12 cellular contexts compared by ENCODE assay signal in the genomic region with DNA sequence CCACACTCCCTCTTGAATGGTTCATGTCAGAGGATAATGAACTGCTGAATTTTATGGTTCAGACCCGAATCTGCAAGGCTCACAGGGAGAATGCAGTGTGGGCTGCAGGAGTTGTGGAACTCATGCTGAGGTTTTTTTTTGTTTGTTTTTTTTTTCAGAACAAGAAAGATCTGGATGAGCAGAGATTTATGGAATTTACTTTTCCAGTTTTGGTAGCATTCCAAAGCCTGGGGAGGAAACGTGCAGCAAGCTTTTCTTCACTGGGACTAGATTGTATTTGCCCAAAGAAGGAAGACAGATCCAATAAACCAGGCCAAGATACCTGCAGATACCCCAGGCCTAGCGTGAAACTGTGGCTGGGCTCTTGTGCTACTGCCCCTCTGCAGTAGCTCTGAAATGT.
DNase-seq lines count a peak whose midpoint lies in the region; ATAC-seq and TF ChIP-seq lines count a peak whose summit lies in the region.
"Had no signal": no experiment of that assay in that cellular context is flagged by ENCODE, and none has a peak within 500 bp of the region (broad histone marks: within the 10 kb centered on the region; RNA-seq: fewer than 3 reads in every experiment).

No MANE protein-coding gene starts in this region.

- no peak for DNase-seq in activated naive CD4-positive, alpha-beta T cell (lab: John Stamatoyannopoulos, UW)
- no peak for DNase-seq in T-helper 17 cell
- DNase-seq in fibroblast of mammary gland (ENCODE audit: low read depth), result peak; percentile 49
- DNase-seq in type B pancreatic cell (ENCODE audit: extremely low spot score, unreplicated experiment), result no peak
- no peak for DNase-seq in Calu3
- DNase-seq in putamen (ENCODE audit: low spot score), result no peak
- DNase-seq: C1 segment of cervical spinal cord, Peyer's patch, stomach had no signal

- no peak overlapping the region for H3K4me3 ChIP-seq in fibroblast of mammary gland (ENCODE audit: control insufficient read depth, low read depth, low read length)
- H3K4me3 ChIP-seq: Peyer's patch, stomach had no signal

- ATAC-seq in T-helper 17 cell (no peak), GM18517 (IDR thresholded peaks at IDR 0.05; ENCODE audit: unreplicated experiment) (no peak)

- peaks cover 9% of the 10 kb centered on the region for H3K36me3 Mint-ChIP-seq in activated naive CD4-positive, alpha-beta T cell treated with anti-CD3 and anti-CD28 coated beads, Interleukin-2, amount 50 U/mL, for 24 hours
- no peaks in the 10 kb centered on the region for H3K36me3 Mint-ChIP-seq in T-helper 17 cell (ENCODE audit: low read depth)
- no peaks in the 10 kb centered on the region for H3K36me3 Mint-ChIP-seq in type B pancreatic cell
- no peaks in the 10 kb centered on the region for H3K36me3 Mint-ChIP-seq in Calu3 (ENCODE audit: insufficient read depth, unreplicated experiment)

- H3K9me3 Mint-ChIP-seq in activated naive CD4-positive, alpha-beta T cell treated with anti-CD3 and anti-CD28 coated beads, Interleukin-2, amount 50 U/mL, for 24 hours, result peaks cover 12% of the 10 kb centered on the region
- H3K9me3 Mint-ChIP-seq in type B pancreatic cell (peaks cover 7% of the 10 kb centered on the region), Calu3 (ENCODE audit: low read depth, unreplicated experiment) (no peaks in the 10 kb centered on the region)

- no TSS peak for BruUV-seq in Calu3 (replicated peaks; lab: Mats Ljungman, UMichigan)

- peaks cover 68% of the 10 kb centered on the region for H3K4me1 Mint-ChIP-seq in activated naive CD4-positive, alpha-beta T cell treated with anti-CD3 and anti-CD28 coated beads, Interleukin-2, amount 50 U/mL, for 24 hours
- H3K4me1 Mint-ChIP-seq in T-helper 17 cell, result peaks cover 43% of the 10 kb centered on the region
- peaks cover 20% of the 10 kb centered on the region for H3K4me1 Mint-ChIP-seq in type B pancreatic cell (ENCODE audit: unreplicated experiment)
- no peaks in the 10 kb centered on the region for H3K4me1 Mint-ChIP-seq in Calu3 (ENCODE audit: low read depth, unreplicated experiment)

- H3K27me3 Mint-ChIP-seq in activated naive CD4-positive, alpha-beta T cell treated with anti-CD3 and anti-CD28 coated beads, Interleukin-2, amount 50 U/mL, for 24 hours, result no peaks in the 10 kb centered on the region
- H3K27me3 Mint-ChIP-seq in T-helper 17 cell (no peaks in the 10 kb centered on the region), type B pancreatic cell (no peaks in the 10 kb centered on the region), Calu3 (ENCODE audit: unreplicated experiment) (no peaks in the 10 kb centered on the region)

- H3K9me3 ChIP-seq in T-helper 17 cell (ENCODE audit: control insufficient read depth, low read length, poor library complexity, severe bottlenecking), result peaks cover 11% of the 10 kb centered on the region
- H3K9me3 ChIP-seq: Peyer's patch had no signal

- intact Hi-C loops in Calu3 (cut with micrococcal nuclease; ENCODE audit: unreplicated experiment), result no loop called here

- CTCF ChIA-PET in Calu3 (lab: Charles Lee), result no interaction called here

- no peak overlapping the region for H3K27ac Mint-ChIP-seq in activated naive CD4-positive, alpha-beta T cell treated with anti-CD3 and anti-CD28 coated beads, Interleukin-2, amount 50 U/mL, for 24 hours
- H3K27ac Mint-ChIP-seq in T-helper 17 cell (peak overlapping the region; percentile 94), type B pancreatic cell (peak overlapping the region; percentile 24), Calu3 (ENCODE audit: unreplicated experiment) (no peak overlapping the region)
- H3K27ac Mint-ChIP-seq: WTC11 had no signal

- H3K4me3 Mint-ChIP-seq in activated naive CD4-positive, alpha-beta T cell treated with anti-CD3 and anti-CD28 coated beads, Interleukin-2, amount 50 U/mL, for 24 hours, result peak overlapping the region; percentile 11
- peak overlapping the region; percentile 65 for H3K4me3 Mint-ChIP-seq in T-helper 17 cell
- peak overlapping the region; percentile 18 for H3K4me3 Mint-ChIP-seq in type B pancreatic cell
- no peak overlapping the region for H3K4me3 Mint-ChIP-seq in Calu3 (ENCODE audit: low read depth, unreplicated experiment)
- H3K4me3 Mint-ChIP-seq: WTC11 had no signal

- no peak for TF ChIP-seq CTCF in fibroblast of mammary gland (conservative IDR thresholded peaks at IDR 0.05; ENCODE audit: control insufficient read depth, insufficient read depth, low read depth, low read length)
- TF ChIP-seq CTCF in type B pancreatic cell (conservative IDR thresholded peaks at IDR 0.05), result no peak
- TF ChIP-seq CTCF in Calu3 (IDR thresholded peaks at IDR 0.05; ENCODE audit: unreplicated experiment), result no peak

Comparison
In these comparisons a context has a peak if more than half of its experiments do, and no peak if none do; other contexts are left out.
1. H3K27ac Mint-ChIP-seq: peak in T-helper 17 cell (single experiment) and type B pancreatic cell (single experiment); none in activated naive CD4-positive, alpha-beta T cell treated with anti-CD3 and anti-CD28 coated beads, Interleukin-2, amount 50 U/mL, for 24 hours (single experiment) and Calu3 (single experiment).